In the genomic region with DNA sequence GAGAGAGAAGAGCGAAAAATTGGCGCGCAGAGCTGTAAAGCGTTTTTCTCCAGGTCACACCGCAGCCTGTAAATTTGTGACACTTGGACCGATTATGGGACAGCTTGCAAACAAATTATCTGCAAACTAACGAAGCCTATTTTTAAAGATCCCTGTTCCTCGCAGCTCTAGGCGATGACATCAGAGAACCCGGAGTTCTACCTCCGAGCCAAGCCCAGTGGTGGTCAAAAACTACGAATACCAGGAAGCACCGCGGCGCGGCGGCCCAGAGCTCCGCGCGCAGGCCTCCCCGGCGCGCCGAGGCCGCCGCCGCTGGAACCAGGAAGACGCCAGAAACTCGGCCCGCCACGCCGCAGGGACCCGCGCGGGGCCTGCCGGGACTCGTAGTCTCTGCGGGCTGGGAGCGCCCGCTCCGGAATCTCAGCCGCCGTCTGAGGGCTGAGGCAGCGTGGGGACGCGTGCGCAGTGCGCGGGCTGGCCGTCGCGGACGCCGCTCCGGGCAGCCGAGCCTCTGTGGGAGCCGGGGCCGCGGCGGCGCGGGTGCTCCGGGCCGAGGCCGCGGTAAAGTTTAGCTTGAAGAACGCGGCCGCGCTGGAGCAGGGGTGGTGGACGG, we compare ENCODE assay signal across 8 cellular contexts. TPM values are rescaled to one million over a fixed set of nuclear protein-coding genes. Genes with fewer than 3 reads are reported as not detected.
A peak's percentile ranks its signal among the peaks of the same experiment; 100 is the strongest.
DNase-seq lines count a peak whose midpoint lies in the region; ATAC-seq and TF ChIP-seq lines count a peak whose summit lies in the region.

A gene (plus strand): TSS at position 463 of the 613 bp plus-strand sequence. CDS start 18,493 bp downstream, outside the sequence.

- H3K4me3 ChIP-seq in GM12864 (ENCODE audit: low read depth, low read length) (peak within 1 kb of the TSS; percentile 57), ascending aorta (peak within 1 kb of the TSS; percentile 78 to 95), right atrium auricular region (peak within 1 kb of the TSS; percentile 88 to 94), upper lobe of left lung (peak within 1 kb of the TSS; percentile 75 to 94 (median 90))

- 3 to 8% methylated on average over 10 to 23 of the region's 71 CpGs for WGBS in upper lobe of left lung, 2 donors

- intact Hi-C loops in ascending aorta (cut with DNase I): loop anchor here (1.0 to 10.0 kb wide), 6 partner anchors 66 to 780 kb away; a partner anchor contains a TSS

- H3K4me1 ChIP-seq in ascending aorta: peaks cover 0 to 20% of the 10 kb centered on the region in 2 donors
- H3K4me1 ChIP-seq in right atrium auricular region: peaks cover 0 to 56% of the 10 kb centered on the region in 2 donors
- H3K4me1 ChIP-seq in upper lobe of left lung: peaks cover 11 to 37% (median 30%) of the 10 kb centered on the region in 4 donors

- peak within 1 kb of the TSS; percentile 94 for H3K4me3 Mint-ChIP-seq in progenitor cell of endocrine pancreas (ENCODE audit: low read depth)

- ATAC-seq in HG02798 (IDR thresholded peaks at IDR 0.05; ENCODE audit: poor library complexity, unreplicated experiment) (peak; percentile 80), upper lobe of left lung (ENCODE audit: low FRiP score in 2 of 2) (peak; percentile 97 to 99)

- peaks cover under 1% of the 10 kb centered on the region for H3K36me3 Mint-ChIP-seq in progenitor cell of endocrine pancreas (ENCODE audit: insufficient read depth)

- no peaks in the 10 kb centered on the region for H3K27me3 Mint-ChIP-seq in progenitor cell of endocrine pancreas

- H3K9me3 ChIP-seq in ascending aorta: no peaks in the 10 kb centered on the region
- no peaks in the 10 kb centered on the region for H3K9me3 ChIP-seq in right atrium auricular region
- H3K9me3 ChIP-seq in upper lobe of left lung: no peaks in the 10 kb centered on the region

- H3K36me3 ChIP-seq in ascending aorta (no peaks in the 10 kb centered on the region), right atrium auricular region (no peaks in the 10 kb centered on the region), upper lobe of left lung (no peaks in the 10 kb centered on the region)

- H3K27ac Mint-ChIP-seq in progenitor cell of endocrine pancreas: peak within 1 kb of the TSS; percentile 97

- H3K27me3 ChIP-seq in ascending aorta (no peaks in the 10 kb centered on the region), right atrium auricular region (no peaks in the 10 kb centered on the region), upper lobe of left lung (no peaks in the 10 kb centered on the region)

- TF ChIP-seq CTCF in GM12864 (IDR thresholded peaks at IDR 0.05; ENCODE audit: low read depth, low read length, missing control alignments) (no peak), ascending aorta (IDR thresholded peaks at IDR 0.05) (no peak), right atrium auricular region (IDR thresholded peaks at IDR 0.05) (no peak), progenitor cell of endocrine pancreas (IDR thresholded peaks at IDR 0.05; ENCODE audit: unreplicated experiment) (no peak), upper lobe of left lung (IDR thresholded peaks at IDR 0.05) (peak in 4 of 6 experiments; percentile 20 to 39 (median 30))

- DNase-seq in GM12864 (ENCODE audit: low read depth) (peak; percentile 29), NCI-H1436 (lab: John Stamatoyannopoulos, UW) (peak; percentile 96), T-helper 22 cell (ENCODE audit: low read depth) (peak; percentile 89), ascending aorta (ENCODE audit: low spot score in 2 of 2) (peak; percentile 83 to 98), right atrium auricular region (ENCODE audit: low spot score) (peak; percentile 93), progenitor cell of endocrine pancreas (ENCODE audit: low spot score, unreplicated experiment) (peak; percentile 92), upper lobe of left lung (peak; percentile 96 to 99)

- H3K27ac ChIP-seq in ascending aorta (peak within 1 kb of the TSS; percentile 88 to 99), right atrium auricular region (peak within 1 kb of the TSS; percentile 98 to 99), upper lobe of left lung (peak within 1 kb of the TSS; percentile 93 to 99 (median 96))

- peak in 3 of 4 donors; percentile 64 to 87 (median 86) for TF ChIP-seq POLR2A in upper lobe of left lung (IDR thresholded peaks at IDR 0.05)

- H3K4me1 Mint-ChIP-seq in progenitor cell of endocrine pancreas (ENCODE audit: low read depth): peaks cover 16% of the 10 kb centered on the region

- H3K9me3 Mint-ChIP-seq in progenitor cell of endocrine pancreas (ENCODE audit: low read depth): no peaks in the 10 kb centered on the region

- TF ChIP-seq EP300 in upper lobe of left lung (IDR thresholded peaks at IDR 0.05): no peak

RNA-seq across cellular contexts. Expression of the gene that starts here (rescaled TPM):
- 128 TPM for total RNA-seq in ascending aorta
- 10 to 100 TPM; 28.9 to 31.6 TPM for total RNA-seq in right atrium auricular region
- total RNA-seq in progenitor cell of endocrine pancreas: 44.0 and 44.3 TPM in 2 replicates
- 10 to 100 TPM; 29.5 to 78.4 (median 43.7) TPM for total RNA-seq in upper lobe of left lung

Comparison
In these comparisons a context has a peak if more than half of its experiments do, and no peak if none do; other contexts are left out.
1. Peak in every context shown above with its lines: DNase-seq, ATAC-seq, H3K4me3 ChIP-seq and H3K27ac ChIP-seq.
2. DNase-seq: peak in every context shown above with its lines; median percentile 98 in upper lobe of left lung; 96 in NCI-H1436; 93 in right atrium auricular region; 92 in progenitor cell of endocrine pancreas; 90 in ascending aorta; 89 in T-helper 22 cell; 29 in GM12864.
3. CTCF ChIP-seq: peak in upper lobe of left lung (4 of 6); none in GM12864 (single experiment), ascending aorta (0 of 3), right atrium auricular region (0 of 2) and progenitor cell of endocrine pancreas (single experiment).